ENCODE assay signal across 1 cellular context in genomic region chr17:62062313-62062712, GRCh38.
TF ChIP-seq lines count a peak whose summit lies in the region.

No MANE protein-coding gene starts in this region.

TF ChIP-seq in HCT116, 20 proteins besides CTCF, POLR2A, EP300 and RAD21 (continued from another document):
- TF ChIP-seq ATF3 (IDR thresholded peaks at IDR 0.05), result no peak
- no peak for TF ChIP-seq TCF7L2 (IDR thresholded peaks at IDR 0.05; ENCODE audit: borderline replicate concordance, extremely low read depth, insufficient read depth, insufficient read length)
- no peak for TF ChIP-seq POLR2AphosphoS5 (IDR thresholded peaks at IDR 0.05; ENCODE audit: low read depth, low read length)
- TF ChIP-seq CBX3 (IDR thresholded peaks at IDR 0.05; ENCODE audit: low read depth), result no peak
- TF ChIP-seq SP1 (IDR thresholded peaks at IDR 0.05; ENCODE audit: low read depth), result no peak
- no peak for TF ChIP-seq MAX (IDR thresholded peaks at IDR 0.05)
- TF ChIP-seq SIN3A (IDR thresholded peaks at IDR 0.05; ENCODE audit: low read depth), result no peak
TF ChIP-seq in HCT116: peak in this region for 0.
